1 cellular context compared by ENCODE assay signal in genomic region chr4:186715077-186715476, GRCh38.
TF ChIP-seq lines count a peak whose summit lies in the region.

No MANE protein-coding gene starts in this region.

TF ChIP-seq in H1, 55 proteins besides CTCF, POLR2A, EP300 and RAD21 (continued from another document):
- TF ChIP-seq CREB1 (IDR thresholded peaks at IDR 0.05) (no peak), RXRA (IDR thresholded peaks at IDR 0.05; ENCODE audit: insufficient read depth, low read depth, low read length) (no peak), SUZ12 (IDR thresholded peaks at IDR 0.05; ENCODE audit: low read length) (no peak), NANOG (IDR thresholded peaks at IDR 0.05; ENCODE audit: insufficient read depth, low read depth, low read length, poor library complexity, severe bottlenecking) (no peak)
